In genomic region chr9:124045830-124046177, GRCh38 we compare ENCODE assay signal across 2 cellular contexts.
TF ChIP-seq lines count a peak whose summit lies in the region.

No MANE protein-coding gene starts in this region.

TF ChIP-seq in H1, 55 proteins besides CTCF, POLR2A, EP300 and RAD21:
- TF ChIP-seq GABPA (IDR thresholded peaks at IDR 0.05; ENCODE audit: borderline replicate concordance, insufficient read depth, low read length) (no peak), KDM4A (IDR thresholded peaks at IDR 0.05; ENCODE audit: low read depth, low read length, severe bottlenecking) (peak; percentile 4), RNF2 (IDR thresholded peaks at IDR 0.05; ENCODE audit: borderline replicate concordance, low read depth, low read length, missing control alignments, poor library complexity, severe bottlenecking) (peak; percentile 15)

TF ChIP-seq in HepG2, 621 proteins besides CTCF, POLR2A, EP300 and RAD21 (continues in another document):
- no peak for TF ChIP-seq HNF4G (IDR thresholded peaks at IDR 0.05; ENCODE audit: borderline replicate concordance, low read depth, low read length)
- TF ChIP-seq HNF4G (CRISPR knock-in tag; IDR thresholded peaks at IDR 0.05; ENCODE audit: borderline replicate concordance, low read depth) = no peak
- 0 out of 2 replicates have a peak, but pooled peaks have one; percentile 31 for TF ChIP-seq BORCS8-MEF2B (CRISPR knock-in tag; IDR thresholded peaks at IDR 0.05)
- TF ChIP-seq ZNF383 (CRISPR knock-in tag; IDR thresholded peaks at IDR 0.05; ENCODE audit: borderline replicate concordance) = no peak
- TF ChIP-seq ZNF407 (CRISPR knock-in tag; IDR thresholded peaks at IDR 0.05; ENCODE audit: not compliant biosample characterization) = no peak
- TF ChIP-seq TRIM22 (IDR thresholded peaks at IDR 0.05) = no peak
- TF ChIP-seq CEBPZ (IDR thresholded peaks at IDR 0.05; ENCODE audit: low read length) = no peak
- no peak for TF ChIP-seq HNF1A (IDR thresholded peaks at IDR 0.05; ENCODE audit: low read depth)
- TF ChIP-seq HNF1A (CRISPR knock-in tag; IDR thresholded peaks at IDR 0.05; ENCODE audit: borderline replicate concordance) = no peak
- TF ChIP-seq SATB2 (CRISPR knock-in tag; IDR thresholded peaks at IDR 0.05) = no peak
- TF ChIP-seq TBX2 (CRISPR knock-in tag; IDR thresholded peaks at IDR 0.05; ENCODE audit: borderline replicate concordance) = peak; percentile 7; the same call in 1 of the 2 replicates
- no peak for TF ChIP-seq ZNF737 (CRISPR knock-in tag; IDR thresholded peaks at IDR 0.05; ENCODE audit: borderline replicate concordance)
- no peak for TF ChIP-seq ZNF496 (CRISPR knock-in tag; IDR thresholded peaks at IDR 0.05; ENCODE audit: insufficient replicate concordance)
- TF ChIP-seq KMT2B (CRISPR knock-in tag; IDR thresholded peaks at IDR 0.05) = no peak
- no peak for TF ChIP-seq SETDB1 (CRISPR knock-in tag; IDR thresholded peaks at IDR 0.05; ENCODE audit: borderline replicate concordance)
- TF ChIP-seq BRF2 (CRISPR knock-in tag; IDR thresholded peaks at IDR 0.05) = no peak
- no peak for TF ChIP-seq MZF1 (CRISPR knock-in tag; IDR thresholded peaks at IDR 0.05; ENCODE audit: borderline replicate concordance)
- no peak for TF ChIP-seq ATRX (CRISPR knock-in tag; IDR thresholded peaks at IDR 0.05; ENCODE audit: borderline replicate concordance)
- TF ChIP-seq MYC (CRISPR knock-in tag; IDR thresholded peaks at IDR 0.05; ENCODE audit: borderline replicate concordance) = 0 out of 2 replicates have a peak, but pooled peaks have one; percentile 10
- TF ChIP-seq ZBTB7A (CRISPR knock-in tag; IDR thresholded peaks at IDR 0.05) = no peak
- TF ChIP-seq ZBTB7B (CRISPR knock-in tag; IDR thresholded peaks at IDR 0.05) = 0 out of 2 replicates have a peak, but pooled peaks have one; percentile 4
- TF ChIP-seq ZNF430 (CRISPR knock-in tag; IDR thresholded peaks at IDR 0.05) = peak; percentile 11; the same call in 1 of the 2 replicates
- TF ChIP-seq ZNF800 (CRISPR knock-in tag; IDR thresholded peaks at IDR 0.05) = no peak
- TF ChIP-seq HNRNPK (IDR thresholded peaks at IDR 0.05; ENCODE audit: low read depth, low read length, poor library complexity, severe bottlenecking) = no peak
- no peak for TF ChIP-seq ZNF567 (CRISPR knock-in tag; IDR thresholded peaks at IDR 0.05; ENCODE audit: borderline replicate concordance)
- TF ChIP-seq DBP (CRISPR knock-in tag; IDR thresholded peaks at IDR 0.05; ENCODE audit: not compliant biosample characterization) = no peak
- no peak for TF ChIP-seq ISL2 (CRISPR knock-in tag; IDR thresholded peaks at IDR 0.05)
- TF ChIP-seq IRX3 (CRISPR knock-in tag; IDR thresholded peaks at IDR 0.05; ENCODE audit: borderline replicate concordance, low read depth) = no peak
- TF ChIP-seq ZKSCAN1 (IDR thresholded peaks at IDR 0.05; ENCODE audit: low read length) = no peak
- TF ChIP-seq MED8 (CRISPR knock-in tag; IDR thresholded peaks at IDR 0.05; ENCODE audit: insufficient replicate concordance) = no peak
- TF ChIP-seq SAP130 (CRISPR knock-in tag; IDR thresholded peaks at IDR 0.05; ENCODE audit: low read depth) = no peak
- TF ChIP-seq GATAD1 (CRISPR knock-in tag; IDR thresholded peaks at IDR 0.05) = no peak
- no peak for TF ChIP-seq ZBTB8A (CRISPR knock-in tag; IDR thresholded peaks at IDR 0.05; ENCODE audit: borderline replicate concordance, low read depth)
